Comparison of ENCODE assay signal across 1 cellular context in the genomic region with DNA sequence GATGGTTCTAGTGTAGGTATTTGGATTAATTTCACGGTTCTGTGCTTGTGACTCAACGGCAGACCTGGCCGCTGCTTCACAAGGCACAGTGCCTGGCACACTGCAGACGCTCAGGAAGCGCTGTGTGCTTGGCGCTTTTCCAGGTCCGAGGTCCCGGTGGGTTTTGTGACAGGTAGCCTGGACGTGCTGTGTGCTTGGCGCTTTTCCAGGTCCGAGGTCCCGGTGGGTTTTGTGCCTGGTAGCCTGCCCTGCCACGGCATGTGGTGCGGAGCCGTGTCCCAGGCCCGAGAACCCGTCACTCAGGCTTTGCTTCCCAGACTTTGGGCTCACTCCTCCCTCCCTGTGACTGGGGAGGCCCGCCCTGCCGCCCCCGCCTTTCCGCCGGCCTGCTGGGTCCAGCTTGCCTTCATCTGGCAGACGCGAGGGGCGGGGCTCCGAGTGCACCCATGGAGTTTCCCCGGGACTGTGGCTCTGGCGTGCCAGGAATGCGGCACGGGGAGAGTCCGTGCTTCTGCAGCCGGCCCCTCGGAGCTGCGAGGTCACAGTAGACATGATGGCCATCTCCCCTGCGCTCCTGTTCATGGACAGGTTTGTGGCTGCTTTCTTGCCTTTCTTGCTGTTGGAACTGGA.
TF ChIP-seq lines count a peak whose summit lies in the region.

No MANE protein-coding gene starts in this region.

TF ChIP-seq in K562, 482 proteins besides CTCF, POLR2A, EP300 and RAD21 (continued from another document and continues in another):
- TF ChIP-seq, protein P1, sequence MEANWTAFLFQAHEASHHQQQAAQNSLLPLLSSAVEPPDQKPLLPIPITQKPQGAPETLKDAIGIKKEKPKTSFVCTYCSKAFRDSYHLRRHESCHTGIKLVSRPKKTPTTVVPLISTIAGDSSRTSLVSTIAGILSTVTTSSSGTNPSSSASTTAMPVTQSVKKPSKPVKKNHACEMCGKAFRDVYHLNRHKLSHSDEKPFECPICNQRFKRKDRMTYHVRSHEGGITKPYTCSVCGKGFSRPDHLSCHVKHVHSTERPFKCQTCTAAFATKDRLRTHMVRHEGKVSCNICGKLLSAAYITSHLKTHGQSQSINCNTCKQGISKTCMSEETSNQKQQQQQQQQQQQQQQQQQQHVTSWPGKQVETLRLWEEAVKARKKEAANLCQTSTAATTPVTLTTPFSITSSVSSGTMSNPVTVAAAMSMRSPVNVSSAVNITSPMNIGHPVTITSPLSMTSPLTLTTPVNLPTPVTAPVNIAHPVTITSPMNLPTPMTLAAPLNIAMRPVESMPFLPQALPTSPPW (CRISPR knock-in tag; IDR thresholded peaks at IDR 0.05): peak; percentile 79
- TF ChIP-seq PRMT5 (CRISPR knock-in tag; IDR thresholded peaks at IDR 0.05): no peak
- no peak for TF ChIP-seq TOE1 (IDR thresholded peaks at IDR 0.05; ENCODE audit: borderline replicate concordance)
- TF ChIP-seq TOE1 (CRISPR knock-in tag; IDR thresholded peaks at IDR 0.05; ENCODE audit: borderline replicate concordance, low read depth): no peak
- 0 out of 2 replicates have a peak, but pooled peaks have one; percentile 27 for TF ChIP-seq MYNN (IDR thresholded peaks at IDR 0.05)
- no peak for TF ChIP-seq MYNN (CRISPR knock-in tag; IDR thresholded peaks at IDR 0.05)
- no peak for TF ChIP-seq ZNF79 (CRISPR knock-in tag; IDR thresholded peaks at IDR 0.05; ENCODE audit: low read depth)
- peak; percentile 44 for TF ChIP-seq POLR2G (IDR thresholded peaks at IDR 0.05; ENCODE audit: low read depth, low read length)
- TF ChIP-seq, protein P2, sequence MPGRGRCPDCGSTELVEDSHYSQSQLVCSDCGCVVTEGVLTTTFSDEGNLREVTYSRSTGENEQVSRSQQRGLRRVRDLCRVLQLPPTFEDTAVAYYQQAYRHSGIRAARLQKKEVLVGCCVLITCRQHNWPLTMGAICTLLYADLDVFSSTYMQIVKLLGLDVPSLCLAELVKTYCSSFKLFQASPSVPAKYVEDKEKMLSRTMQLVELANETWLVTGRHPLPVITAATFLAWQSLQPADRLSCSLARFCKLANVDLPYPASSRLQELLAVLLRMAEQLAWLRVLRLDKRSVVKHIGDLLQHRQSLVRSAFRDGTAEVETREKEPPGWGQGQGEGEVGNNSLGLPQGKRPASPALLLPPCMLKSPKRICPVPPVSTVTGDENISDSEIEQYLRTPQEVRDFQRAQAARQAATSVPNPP (IDR thresholded peaks at IDR 0.05; ENCODE audit: borderline replicate concordance, insufficient read depth, insufficient read length): no peak
- TF ChIP-seq, protein P3, sequence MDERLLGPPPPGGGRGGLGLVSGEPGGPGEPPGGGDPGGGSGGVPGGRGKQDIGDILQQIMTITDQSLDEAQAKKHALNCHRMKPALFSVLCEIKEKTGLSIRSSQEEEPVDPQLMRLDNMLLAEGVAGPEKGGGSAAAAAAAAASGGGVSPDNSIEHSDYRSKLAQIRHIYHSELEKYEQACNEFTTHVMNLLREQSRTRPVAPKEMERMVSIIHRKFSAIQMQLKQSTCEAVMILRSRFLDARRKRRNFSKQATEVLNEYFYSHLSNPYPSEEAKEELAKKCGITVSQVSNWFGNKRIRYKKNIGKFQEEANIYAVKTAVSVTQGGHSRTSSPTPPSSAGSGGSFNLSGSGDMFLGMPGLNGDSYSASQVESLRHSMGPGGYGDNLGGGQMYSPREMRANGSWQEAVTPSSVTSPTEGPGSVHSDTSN (CRISPR knock-in tag; IDR thresholded peaks at IDR 0.05; ENCODE audit: low read depth): 0 out of 2 replicates have a peak, but pooled peaks have one; percentile 28
- TF ChIP-seq, protein P3 (tag; conservative IDR thresholded peaks at IDR 0.05; ENCODE audit: low read depth): no peak
- TF ChIP-seq MEIS2 (IDR thresholded peaks at IDR 0.05; ENCODE audit: partially characterized antibody): peak; percentile 6
- no peak for TF ChIP-seq ZNF197 (CRISPR knock-in tag; IDR thresholded peaks at IDR 0.05; ENCODE audit: low read depth)
- no peak for TF ChIP-seq DNMT1 (IDR thresholded peaks at IDR 0.05)
- no peak for TF ChIP-seq GATAD2A (IDR thresholded peaks at IDR 0.05)
- no peak for TF ChIP-seq SMAD1 (IDR thresholded peaks at IDR 0.05; ENCODE audit: low read depth, low read length, partially characterized antibody)
- TF ChIP-seq, protein P4, sequence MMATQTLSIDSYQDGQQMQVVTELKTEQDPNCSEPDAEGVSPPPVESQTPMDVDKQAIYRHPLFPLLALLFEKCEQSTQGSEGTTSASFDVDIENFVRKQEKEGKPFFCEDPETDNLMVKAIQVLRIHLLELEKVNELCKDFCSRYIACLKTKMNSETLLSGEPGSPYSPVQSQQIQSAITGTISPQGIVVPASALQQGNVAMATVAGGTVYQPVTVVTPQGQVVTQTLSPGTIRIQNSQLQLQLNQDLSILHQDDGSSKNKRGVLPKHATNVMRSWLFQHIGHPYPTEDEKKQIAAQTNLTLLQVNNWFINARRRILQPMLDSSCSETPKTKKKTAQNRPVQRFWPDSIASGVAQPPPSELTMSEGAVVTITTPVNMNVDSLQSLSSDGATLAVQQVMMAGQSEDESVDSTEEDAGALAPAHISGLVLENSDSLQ (IDR thresholded peaks at IDR 0.05): peak; percentile 83
- no peak for TF ChIP-seq RFX1 (IDR thresholded peaks at IDR 0.05)
- no peak for TF ChIP-seq KLF6 (CRISPR knock-in tag; IDR thresholded peaks at IDR 0.05; ENCODE audit: borderline replicate concordance)
- no peak for TF ChIP-seq ZSCAN29 (IDR thresholded peaks at IDR 0.05)
- 0 out of 2 replicates have a peak, but pooled peaks have one; percentile 19 for TF ChIP-seq KLF1 (tag; IDR thresholded peaks at IDR 0.05)
- TF ChIP-seq, protein P5, sequence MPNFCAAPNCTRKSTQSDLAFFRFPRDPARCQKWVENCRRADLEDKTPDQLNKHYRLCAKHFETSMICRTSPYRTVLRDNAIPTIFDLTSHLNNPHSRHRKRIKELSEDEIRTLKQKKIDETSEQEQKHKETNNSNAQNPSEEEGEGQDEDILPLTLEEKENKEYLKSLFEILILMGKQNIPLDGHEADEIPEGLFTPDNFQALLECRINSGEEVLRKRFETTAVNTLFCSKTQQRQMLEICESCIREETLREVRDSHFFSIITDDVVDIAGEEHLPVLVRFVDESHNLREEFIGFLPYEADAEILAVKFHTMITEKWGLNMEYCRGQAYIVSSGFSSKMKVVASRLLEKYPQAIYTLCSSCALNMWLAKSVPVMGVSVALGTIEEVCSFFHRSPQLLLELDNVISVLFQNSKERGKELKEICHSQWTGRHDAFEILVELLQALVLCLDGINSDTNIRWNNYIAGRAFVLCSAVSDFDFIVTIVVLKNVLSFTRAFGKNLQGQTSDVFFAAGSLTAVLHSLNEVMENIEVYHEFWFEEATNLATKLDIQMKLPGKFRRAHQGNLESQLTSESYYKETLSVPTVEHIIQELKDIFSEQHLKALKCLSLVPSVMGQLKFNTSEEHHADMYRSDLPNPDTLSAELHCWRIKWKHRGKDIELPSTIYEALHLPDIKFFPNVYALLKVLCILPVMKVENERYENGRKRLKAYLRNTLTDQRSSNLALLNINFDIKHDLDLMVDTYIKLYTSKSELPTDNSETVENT (CRISPR knock-in tag; IDR thresholded peaks at IDR 0.05): no peak
- TF ChIP-seq, protein P6, sequence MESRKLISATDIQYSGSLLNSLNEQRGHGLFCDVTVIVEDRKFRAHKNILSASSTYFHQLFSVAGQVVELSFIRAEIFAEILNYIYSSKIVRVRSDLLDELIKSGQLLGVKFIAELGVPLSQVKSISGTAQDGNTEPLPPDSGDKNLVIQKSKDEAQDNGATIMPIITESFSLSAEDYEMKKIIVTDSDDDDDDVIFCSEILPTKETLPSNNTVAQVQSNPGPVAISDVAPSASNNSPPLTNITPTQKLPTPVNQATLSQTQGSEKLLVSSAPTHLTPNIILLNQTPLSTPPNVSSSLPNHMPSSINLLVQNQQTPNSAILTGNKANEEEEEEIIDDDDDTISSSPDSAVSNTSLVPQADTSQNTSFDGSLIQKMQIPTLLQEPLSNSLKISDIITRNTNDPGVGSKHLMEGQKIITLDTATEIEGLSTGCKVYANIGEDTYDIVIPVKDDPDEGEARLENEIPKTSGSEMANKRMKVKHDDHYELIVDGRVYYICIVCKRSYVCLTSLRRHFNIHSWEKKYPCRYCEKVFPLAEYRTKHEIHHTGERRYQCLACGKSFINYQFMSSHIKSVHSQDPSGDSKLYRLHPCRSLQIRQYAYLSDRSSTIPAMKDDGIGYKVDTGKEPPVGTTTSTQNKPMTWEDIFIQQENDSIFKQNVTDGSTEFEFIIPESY (CRISPR knock-in tag; IDR thresholded peaks at IDR 0.05): peak; percentile 44; the same call in 1 of the 2 replicates
- no peak for TF ChIP-seq HNRNPK (IDR thresholded peaks at IDR 0.05; ENCODE audit: low read depth, low read length, poor library complexity, severe bottlenecking)
- TF ChIP-seq SRSF3 (IDR thresholded peaks at IDR 0.05; ENCODE audit: insufficient read depth, low read length): no peak
- TF ChIP-seq U2AF1 (optimal IDR thresholded peaks at IDR 0.05; ENCODE audit: low read depth, low read length): no peak
- TF ChIP-seq L3MBTL2 (IDR thresholded peaks at IDR 0.05): peak; percentile 71; the same call in 1 of the 2 replicates
- TF ChIP-seq CXXC5 (CRISPR knock-in tag; IDR thresholded peaks at IDR 0.05): 0 out of 2 replicates have a peak, but pooled peaks have one; percentile 14
- no peak for TF ChIP-seq POLR3A (IDR thresholded peaks at IDR 0.05; ENCODE audit: borderline replicate concordance, extremely low read depth, insufficient read depth, insufficient read length)
- peak; percentile 27; the same call in 1 of the 2 replicates for TF ChIP-seq CREM (IDR thresholded peaks at IDR 0.05; ENCODE audit: low read depth)
- TF ChIP-seq RNF2 (IDR thresholded peaks at IDR 0.05): no peak
- no peak for TF ChIP-seq ZKSCAN8 (CRISPR knock-in tag; IDR thresholded peaks at IDR 0.05)
- TF ChIP-seq ILK (tag; IDR thresholded peaks at IDR 0.05; ENCODE audit: borderline replicate concordance, low read depth): no peak
- TF ChIP-seq MAZ (CRISPR knock-in tag; conservative IDR thresholded peaks at IDR 0.05 in 1 of 2, IDR thresholded peaks at IDR 0.05 in 1 of 2): peak in 1 of 2 experiments; percentile 76; a peak in 2 of 4 replicates
- TF ChIP-seq KAT7 (CRISPR knock-in tag; IDR thresholded peaks at IDR 0.05; ENCODE audit: borderline replicate concordance): no peak
- TF ChIP-seq EGR1 (conservative IDR thresholded peaks at IDR 0.05): peak; percentile 98
- no peak for TF ChIP-seq ESRRA (IDR thresholded peaks at IDR 0.05; ENCODE audit: borderline replicate concordance, low read depth)
- no peak for TF ChIP-seq CEBPG (CRISPR knock-in tag; IDR thresholded peaks at IDR 0.05)
- no peak for TF ChIP-seq CEBPG (tag; conservative IDR thresholded peaks at IDR 0.05 in 1 of 2, IDR thresholded peaks at IDR 0.05 in 1 of 2)
- no peak for TF ChIP-seq FOXM1 (IDR thresholded peaks at IDR 0.05; ENCODE audit: low read depth)
- TF ChIP-seq FOXM1 (CRISPR knock-in tag; IDR thresholded peaks at IDR 0.05; ENCODE audit: low read depth): no peak
- TF ChIP-seq MXI1 (IDR thresholded peaks at IDR 0.05; ENCODE audit: low read depth, low read length): no peak
- TF ChIP-seq FOS (IDR thresholded peaks at IDR 0.05; ENCODE audit: extremely low read depth, insufficient read length): no peak
- TF ChIP-seq, protein P7, sequence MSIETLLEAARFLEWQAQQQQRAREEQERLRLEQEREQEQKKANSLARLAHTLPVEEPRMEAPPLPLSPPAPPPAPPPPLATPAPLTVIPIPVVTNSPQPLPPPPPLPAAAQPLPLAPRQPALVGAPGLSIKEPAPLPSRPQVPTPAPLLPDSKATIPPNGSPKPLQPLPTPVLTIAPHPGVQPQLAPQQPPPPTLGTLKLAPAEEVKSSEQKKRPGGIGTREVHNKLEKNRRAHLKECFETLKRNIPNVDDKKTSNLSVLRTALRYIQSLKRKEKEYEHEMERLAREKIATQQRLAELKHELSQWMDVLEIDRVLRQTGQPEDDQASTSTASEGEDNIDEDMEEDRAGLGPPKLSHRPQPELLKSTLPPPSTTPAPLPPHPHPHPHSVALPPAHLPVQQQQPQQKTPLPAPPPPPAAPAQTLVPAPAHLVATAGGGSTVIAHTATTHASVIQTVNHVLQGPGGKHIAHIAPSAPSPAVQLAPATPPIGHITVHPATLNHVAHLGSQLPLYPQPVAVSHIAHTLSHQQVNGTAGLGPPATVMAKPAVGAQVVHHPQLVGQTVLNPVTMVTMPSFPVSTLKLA (conservative IDR thresholded peaks at IDR 0.05): peak in 1 of 2 experiments; percentile 54; a peak in 2 of 4 replicates
- TF ChIP-seq, protein P8, sequence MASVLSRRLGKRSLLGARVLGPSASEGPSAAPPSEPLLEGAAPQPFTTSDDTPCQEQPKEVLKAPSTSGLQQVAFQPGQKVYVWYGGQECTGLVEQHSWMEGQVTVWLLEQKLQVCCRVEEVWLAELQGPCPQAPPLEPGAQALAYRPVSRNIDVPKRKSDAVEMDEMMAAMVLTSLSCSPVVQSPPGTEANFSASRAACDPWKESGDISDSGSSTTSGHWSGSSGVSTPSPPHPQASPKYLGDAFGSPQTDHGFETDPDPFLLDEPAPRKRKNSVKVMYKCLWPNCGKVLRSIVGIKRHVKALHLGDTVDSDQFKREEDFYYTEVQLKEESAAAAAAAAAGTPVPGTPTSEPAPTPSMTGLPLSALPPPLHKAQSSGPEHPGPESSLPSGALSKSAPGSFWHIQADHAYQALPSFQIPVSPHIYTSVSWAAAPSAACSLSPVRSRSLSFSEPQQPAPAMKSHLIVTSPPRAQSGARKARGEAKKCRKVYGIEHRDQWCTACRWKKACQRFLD (CRISPR knock-in tag; IDR thresholded peaks at IDR 0.05): no peak
- TF ChIP-seq, protein P9, sequence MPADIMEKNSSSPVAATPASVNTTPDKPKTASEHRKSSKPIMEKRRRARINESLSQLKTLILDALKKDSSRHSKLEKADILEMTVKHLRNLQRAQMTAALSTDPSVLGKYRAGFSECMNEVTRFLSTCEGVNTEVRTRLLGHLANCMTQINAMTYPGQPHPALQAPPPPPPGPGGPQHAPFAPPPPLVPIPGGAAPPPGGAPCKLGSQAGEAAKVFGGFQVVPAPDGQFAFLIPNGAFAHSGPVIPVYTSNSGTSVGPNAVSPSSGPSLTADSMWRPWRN (IDR thresholded peaks at IDR 0.05; ENCODE audit: low read depth): no peak
- no peak for TF ChIP-seq NCOA4 (IDR thresholded peaks at IDR 0.05; ENCODE audit: partially characterized antibody)
- TF ChIP-seq ZFP1 (CRISPR knock-in tag; IDR thresholded peaks at IDR 0.05): no peak
- no peak for TF ChIP-seq ZKSCAN1 (IDR thresholded peaks at IDR 0.05; ENCODE audit: low read depth, low read length)
- 0 out of 2 replicates have a peak, but pooled peaks have one; percentile 34 for TF ChIP-seq NR3C1 (CRISPR knock-in tag; IDR thresholded peaks at IDR 0.05)
